ENCODE assay signal across 8 cellular contexts in genomic region chr12:55619352-55620138, GRCh38. TPM values are rescaled to one million over a fixed set of nuclear protein-coding genes. Genes with fewer than 3 reads are reported as not detected.
DNase-seq lines count a peak whose midpoint lies in the region; ATAC-seq and TF ChIP-seq lines count a peak whose summit lies in the region.

No MANE protein-coding gene starts in this region.

- H3K9ac ChIP-seq in SU-DHL-6 (ENCODE audit: low read length): no peak overlapping the region

- no peak overlapping the region for H3K4me3 ChIP-seq in SU-DHL-6 (ENCODE audit: insufficient read depth, low read length, poor library complexity, severe bottlenecking)
- no peak overlapping the region for H3K4me3 ChIP-seq in right lobe of liver
- H3K4me3 ChIP-seq in tibial nerve: no peak overlapping the region

- H3K79me2 ChIP-seq in SU-DHL-6 (ENCODE audit: insufficient read depth, low read length): no peaks in the 10 kb centered on the region

- 0 out of 2 replicates have a peak, but pooled peaks cover 8% of the 10 kb centered on the region for H3K9me3 ChIP-seq in SU-DHL-6 (ENCODE audit: insufficient read depth, low read length)
- peaks cover 0 to 8% (median 2%) of the 10 kb centered on the region in 4 donors for H3K9me3 ChIP-seq in right lobe of liver
- H3K9me3 ChIP-seq in tibial nerve: peaks cover 0 to 24% (median 0%) of the 10 kb centered on the region in 4 donors

- peak; percentile 84 for ATAC-seq in GM18870 (IDR thresholded peaks at IDR 0.05; ENCODE audit: unreplicated experiment)
- peak; percentile 76 for ATAC-seq in HG03045 (IDR thresholded peaks at IDR 0.05; ENCODE audit: unreplicated experiment)
- ATAC-seq in right lobe of liver: peak; percentile 96 to 99 (median 98)

- no peaks in the 10 kb centered on the region for H3F3A ChIP-seq in SU-DHL-6 (ENCODE audit: insufficient read depth)

- H3K4me1 ChIP-seq in right lobe of liver (no peaks in the 10 kb centered on the region), tibial nerve (peaks cover 0 to 8% (median 0%) of the 10 kb centered on the region in 4 donors)

- H3K27me3 ChIP-seq in SU-DHL-6 (ENCODE audit: low read length): no peaks in the 10 kb centered on the region
- H3K27me3 ChIP-seq in right lobe of liver: no peaks in the 10 kb centered on the region
- H3K27me3 ChIP-seq in tibial nerve: no peaks in the 10 kb centered on the region

- TF ChIP-seq CTCF in SU-DHL-6 (IDR thresholded peaks at IDR 0.05; ENCODE audit: insufficient read depth, low read length, poor library complexity, severe bottlenecking): peak; percentile 86
- peak; percentile 84 to 92 (median 87) for TF ChIP-seq CTCF in right lobe of liver (IDR thresholded peaks at IDR 0.05)
- TF ChIP-seq CTCF in tibial nerve (IDR thresholded peaks at IDR 0.05): peak; percentile 68 to 89 (median 81)

- WGBS in right lobe of liver (ENCODE audit: insufficient coverage, low coverage, low lambda C conversion rate, missing lambda C conversion rate): 1% methylated on average over 6 of the region's 6 CpGs
- 3 to 5% methylated on average over 6 of the region's 6 CpGs for WGBS in tibial nerve, 2 donors

- H3K36me3 ChIP-seq in SU-DHL-6 (ENCODE audit: low read length) (no peaks in the 10 kb centered on the region), right lobe of liver (no peaks in the 10 kb centered on the region), tibial nerve (no peaks in the 10 kb centered on the region)

- peak in 1 of 2 donors; percentile 20 for TF ChIP-seq EP300 in tibial nerve (IDR thresholded peaks at IDR 0.05)

- no peak for TF ChIP-seq POLR2A in right lobe of liver (IDR thresholded peaks at IDR 0.05)
- TF ChIP-seq POLR2A in tibial nerve (IDR thresholded peaks at IDR 0.05): no peak

- DNase-seq in COLO668 (lab: John Stamatoyannopoulos, UW; ENCODE audit: unreplicated experiment): peak; percentile 18
- DNase-seq in NCI-H1694 (lab: John Stamatoyannopoulos, UW): peak; percentile 78
- peak; percentile 96 for DNase-seq in dedifferentiated amniotic fluid mesenchymal stem cell (ENCODE audit: extremely low spot score)
- no peak for DNase-seq in right lobe of liver
- DNase-seq in tibial nerve (ENCODE audit: low spot score in 2 of 2): peak in 1 of 2 donors; percentile 90

- intact Hi-C loops in right lobe of liver (cut with DNase I): loop anchor here in 1 of 2 donors (10.0 kb wide), 1 partner anchor 425 kb away; no protein-coding TSS in a partner anchor

- H3K27ac ChIP-seq in SU-DHL-6 (ENCODE audit: low read depth, low read length) (no peak overlapping the region), right lobe of liver (no peak overlapping the region), tibial nerve (no peak overlapping the region)

- no peak overlapping the region for H3K4me2 ChIP-seq in SU-DHL-6 (ENCODE audit: low read depth, low read length, poor library complexity, severe bottlenecking)

- H3K9me2 ChIP-seq in SU-DHL-6 (replicated peaks; ENCODE audit: insufficient read depth, low read length): no peaks in the 10 kb centered on the region

- no peaks in the 10 kb centered on the region for H4K20me1 ChIP-seq in SU-DHL-6 (ENCODE audit: low read depth, low read length)

- no peak overlapping the region for H2AFZ ChIP-seq in SU-DHL-6 (ENCODE audit: low read depth, low read length, severe bottlenecking)

RNA-seq across cellular contexts. Expression of gene OR10P1, which starts 17.1 kb away (rescaled TPM):
- total RNA-seq in right lobe of liver (not detected), tibial nerve (not detected)

RNA-seq across cellular contexts. Expression of gene OR2AP1, which starts 47.3 kb away (rescaled TPM):
- total RNA-seq in right lobe of liver: not detected
- not detected for total RNA-seq in tibial nerve

Comparison
In these comparisons a context has a peak if more than half of its experiments do, and no peak if none do; other contexts are left out.
1. DNase-seq: peak in COLO668 (single experiment), NCI-H1694 (single experiment) and dedifferentiated amniotic fluid mesenchymal stem cell (single experiment); none in right lobe of liver (0 of 3).
2. Peak in every context shown above with its lines, with median percentiles within 50 percentile points of each other: ATAC-seq and CTCF ChIP-seq.